In genomic region chr10:47336387-47337134, GRCh38 we compare ENCODE assay signal across 1 cellular context.
TF ChIP-seq lines count a peak whose summit lies in the region.

No MANE protein-coding gene starts in this region.

TF ChIP-seq in K562, 482 proteins besides CTCF, POLR2A, EP300 and RAD21 (continued from another document):
- TF ChIP-seq RNF219 (CRISPR knock-in tag; IDR thresholded peaks at IDR 0.05) (0 out of 2 replicates have a peak, but pooled peaks have one; percentile 28), POLR2G (IDR thresholded peaks at IDR 0.05; ENCODE audit: low read depth, low read length) (no peak), ZNF174 (CRISPR knock-in tag; IDR thresholded peaks at IDR 0.05) (no peak), ZNF24 (IDR thresholded peaks at IDR 0.05) (peak; percentile 87; the same call in 1 of the 2 replicates), TEAD4 (IDR thresholded peaks at IDR 0.05; ENCODE audit: low read length) (peak; percentile 74; the same call in 1 of the 2 replicates), TEAD4 (CRISPR knock-in tag; IDR thresholded peaks at IDR 0.05; ENCODE audit: borderline replicate concordance) (no peak), BRD9 (IDR thresholded peaks at IDR 0.05; ENCODE audit: low read depth, partially characterized antibody) (peak; percentile 68), PHF8 (IDR thresholded peaks at IDR 0.05; ENCODE audit: borderline replicate concordance, low read length) (peak; percentile 11; the same call in 1 of the 2 replicates), ZNF12 (CRISPR knock-in tag; IDR thresholded peaks at IDR 0.05) (no peak), NEUROD1 (IDR thresholded peaks at IDR 0.05; ENCODE audit: borderline replicate concordance, low read depth, low read length, partially characterized antibody) (no peak), SMARCC2 (IDR thresholded peaks at IDR 0.05; ENCODE audit: low read depth) (peak; percentile 63; the same call in 1 of the 2 replicates), ARNT (IDR thresholded peaks at IDR 0.05) (0 out of 4 replicates have a peak, but pooled peaks of 1 of the 2 experiments have one; percentile 58), FOXJ2 (tag; IDR thresholded peaks at IDR 0.05) (no peak), HCFC1 (IDR thresholded peaks at IDR 0.05; ENCODE audit: low read depth, low read length) (no peak), PTBP1 (IDR thresholded peaks at IDR 0.05; ENCODE audit: low read depth, low read length) (no peak), IRF1 (CRISPR knock-in tag; IDR thresholded peaks at IDR 0.05; ENCODE audit: borderline replicate concordance) (no peak), MECOM (CRISPR knock-in tag; IDR thresholded peaks at IDR 0.05) (0 out of 2 replicates have a peak, but pooled peaks have one; percentile 4), CC2D1A (IDR thresholded peaks at IDR 0.05) (no peak; the same call in 1 of the 2 replicates), CUX1 (CRISPR knock-in tag; IDR thresholded peaks at IDR 0.05) (0 out of 2 replicates have a peak, but pooled peaks have one; percentile 23), NCOR1 (IDR thresholded peaks at IDR 0.05) (peak; percentile 77), CBFA2T2 (conservative IDR thresholded peaks at IDR 0.05) (peak; percentile 60), MTA1 (IDR thresholded peaks at IDR 0.05; ENCODE audit: borderline replicate concordance) (no peak), CREBBP (IDR thresholded peaks at IDR 0.05; ENCODE audit: low read depth, low read length) (no peak)
